1 cellular context compared by ENCODE assay signal in the genomic region with DNA sequence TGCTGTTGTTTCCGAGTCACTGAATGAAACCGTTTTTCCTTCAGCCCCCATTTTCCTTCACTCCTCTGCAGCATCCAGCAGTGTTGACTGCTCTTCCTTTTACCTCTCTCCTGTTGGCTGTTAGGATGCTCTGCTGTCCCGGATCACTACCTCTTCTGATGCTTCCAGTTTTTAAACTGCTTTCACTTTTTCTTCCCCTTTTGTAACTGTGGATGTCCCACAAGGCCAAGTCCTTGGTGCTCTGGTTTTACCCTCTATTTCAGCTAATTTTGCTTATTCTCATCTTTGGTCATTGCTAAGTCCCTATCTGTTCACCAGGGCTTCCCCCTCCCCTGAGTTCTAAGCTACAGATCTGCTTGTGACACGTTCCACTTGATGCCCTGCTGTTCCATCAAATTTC.
TF ChIP-seq lines count a peak whose summit lies in the region.

No MANE protein-coding gene starts in this region.

TF ChIP-seq in GM12878, 131 proteins besides CTCF, POLR2A, EP300 and RAD21 (continued from another document):
- TF ChIP-seq, protein P1, sequence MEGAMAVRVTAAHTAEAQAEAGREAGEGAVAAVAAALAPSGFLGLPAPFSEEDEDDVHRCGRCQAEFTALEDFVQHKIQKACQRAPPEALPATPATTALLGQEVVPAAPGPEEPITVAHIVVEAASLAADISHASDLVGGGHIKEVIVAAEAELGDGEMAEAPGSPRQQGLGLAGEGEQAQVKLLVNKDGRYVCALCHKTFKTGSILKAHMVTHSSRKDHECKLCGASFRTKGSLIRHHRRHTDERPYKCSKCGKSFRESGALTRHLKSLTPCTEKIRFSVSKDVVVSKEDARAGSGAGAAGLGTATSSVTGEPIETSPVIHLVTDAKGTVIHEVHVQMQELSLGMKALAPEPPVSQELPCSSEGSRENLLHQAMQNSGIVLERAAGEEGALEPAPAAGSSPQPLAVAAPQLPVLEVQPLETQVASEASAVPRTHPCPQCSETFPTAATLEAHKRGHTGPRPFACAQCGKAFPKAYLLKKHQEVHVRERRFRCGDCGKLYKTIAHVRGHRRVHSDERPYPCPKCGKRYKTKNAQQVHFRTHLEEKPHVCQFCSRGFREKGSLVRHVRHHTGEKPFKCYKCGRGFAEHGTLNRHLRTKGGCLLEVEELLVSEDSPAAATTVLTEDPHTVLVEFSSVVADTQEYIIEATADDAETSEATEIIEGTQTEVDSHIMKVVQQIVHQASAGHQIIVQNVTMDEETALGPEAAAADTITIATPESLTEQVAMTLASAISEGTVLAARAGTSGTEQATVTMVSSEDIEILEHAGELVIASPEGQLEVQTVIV (IDR thresholded peaks at IDR 0.05; ENCODE audit: borderline replicate concordance, partially characterized antibody) = no peak
